In genomic region chr16:76899767-76900166, GRCh38 we compare ENCODE assay signal across 15 cellular contexts.
DNase-seq lines count a peak whose midpoint lies in the region; ATAC-seq, FAIRE-seq and TF ChIP-seq lines count a peak whose summit lies in the region.
"Had no signal": no experiment of that assay in that cellular context is flagged by ENCODE, and none has a peak within 500 bp of the region (broad histone marks: within the 10 kb centered on the region; RNA-seq: fewer than 3 reads in every experiment).

No MANE protein-coding gene starts in this region.

- H3K4me3 ChIP-seq in A549 (no peak overlapping the region), epithelial cell of proximal tubule (ENCODE audit: low read depth, low read length) (no peak overlapping the region)
- H3K4me3 ChIP-seq: BLaER1 treated with 17β-estradiol and CSF1 and Interleukin-3, amounts not matched to agents 10 nM and 100 nM had no signal

- H3K4me1 ChIP-seq in A549 = peaks cover 24% of the 10 kb centered on the region
- H3K4me1 ChIP-seq: BLaER1 treated with 17β-estradiol and CSF1 and Interleukin-3, amounts not matched to agents 10 nM and 100 nM had no signal

- intact Hi-C loops in natural killer cell (cut with micrococcal nuclease) = no loop called here

- H3K27ac Mint-ChIP-seq in stimulated activated naive B cell treated with anti-CD40 and anti-IgM and Interleukin-4, amounts not matched to agents 10 μg/mL and 1 μg/mL and 100 μg/mL, for 72 hours = no peak overlapping the region
- no peak overlapping the region for H3K27ac Mint-ChIP-seq in activated T-cell treated with anti-CD3 and anti-CD28 coated beads, Interleukin-2, amount 50 U/mL, for 24 hours
- H3K27ac Mint-ChIP-seq in natural killer cell = no peak overlapping the region
- H3K27ac Mint-ChIP-seq: CD4-positive, CD25-positive, alpha-beta regulatory T cell; H9 had no signal

- no peak for TF ChIP-seq EP300 in A549 (IDR thresholded peaks at IDR 0.05)

- H3K27ac ChIP-seq in A549 = no peak overlapping the region
- H3K27ac ChIP-seq: BLaER1 treated with 17β-estradiol and CSF1 and Interleukin-3, amounts not matched to agents 10 nM and 100 nM had no signal

- H3K4me3 Mint-ChIP-seq in stimulated activated naive B cell treated with anti-CD40 and anti-IgM and Interleukin-4, amounts not matched to agents 10 μg/mL and 1 μg/mL and 100 μg/mL, for 72 hours = no peak overlapping the region
- no peak overlapping the region for H3K4me3 Mint-ChIP-seq in activated T-cell treated with anti-CD3 and anti-CD28 coated beads, Interleukin-2, amount 50 U/mL, for 24 hours
- H3K4me3 Mint-ChIP-seq in natural killer cell = no peak overlapping the region
- H3K4me3 Mint-ChIP-seq: CD4-positive, CD25-positive, alpha-beta regulatory T cell; H9; IgD-negative memory B cell had no signal

- TF ChIP-seq RAD21 in A549 (conservative IDR thresholded peaks at IDR 0.05 in 1 of 2, IDR thresholded peaks at IDR 0.05 in 1 of 2) = no peak

- H3K27me3 Mint-ChIP-seq in stimulated activated naive B cell treated with anti-CD40 and anti-IgM and Interleukin-4, amounts not matched to agents 10 μg/mL and 1 μg/mL and 100 μg/mL, for 72 hours = no peaks in the 10 kb centered on the region
- H3K27me3 Mint-ChIP-seq in activated T-cell treated with anti-CD3 and anti-CD28 coated beads, Interleukin-2, amount 50 U/mL, for 24 hours = no peaks in the 10 kb centered on the region
- no peaks in the 10 kb centered on the region for H3K27me3 Mint-ChIP-seq in natural killer cell (ENCODE audit: low read depth in 2 of 2)
- H3K27me3 Mint-ChIP-seq: CD4-positive, CD25-positive, alpha-beta regulatory T cell; IgD-negative memory B cell had no signal

- ATAC-seq in A549 = no peak
- ATAC-seq in left lobe of liver = peak; percentile 16
- ATAC-seq in stimulated activated naive B cell treated with anti-CD40 and anti-IgM and Interleukin-4, amounts not matched to agents 10 μg/mL and 1 μg/mL and 100 μg/mL, for 72 hours (replicated peaks) = no peak
- no peak for ATAC-seq in natural killer cell

- DNase-seq in A549 (ENCODE audit: low read depth in 1 of 2, low spot score in 1 of 2) = no peak
- DNase-seq in epithelial cell of proximal tubule (ENCODE audit: low read depth) = peak; percentile 56
- no peak for DNase-seq in left lobe of liver (ENCODE audit: low spot score)
- DNase-seq in renal cortical epithelial cell (ENCODE audit: low read depth) = peak; percentile 84
- no peak for DNase-seq in stimulated activated naive B cell treated with anti-CD40 and anti-IgM and Interleukin-4, amounts not matched to agents 10 μg/mL and 1 μg/mL and 100 μg/mL, for 72 hours
- DNase-seq in activated T-cell treated with anti-CD3 and anti-CD28 coated beads, Interleukin-2, amount 50 U/mL, for 24 hours = no peak
- no peak for DNase-seq in natural killer cell
- DNase-seq: 8988T; CD4-positive, CD25-positive, alpha-beta regulatory T cell; DMS79; GOT3; H9 had no signal

- H3K4me1 Mint-ChIP-seq in stimulated activated naive B cell treated with anti-CD40 and anti-IgM and Interleukin-4, amounts not matched to agents 10 μg/mL and 1 μg/mL and 100 μg/mL, for 72 hours = no peaks in the 10 kb centered on the region
- no peaks in the 10 kb centered on the region for H3K4me1 Mint-ChIP-seq in activated T-cell treated with anti-CD3 and anti-CD28 coated beads, Interleukin-2, amount 50 U/mL, for 24 hours (ENCODE audit: low read depth)
- no peaks in the 10 kb centered on the region for H3K4me1 Mint-ChIP-seq in natural killer cell
- H3K4me1 Mint-ChIP-seq: CD4-positive, CD25-positive, alpha-beta regulatory T cell; H9; IgD-negative memory B cell had no signal

- H3K9me3 Mint-ChIP-seq in stimulated activated naive B cell treated with anti-CD40 and anti-IgM and Interleukin-4, amounts not matched to agents 10 μg/mL and 1 μg/mL and 100 μg/mL, for 72 hours = peaks cover 0 to 1% of the 10 kb centered on the region in 2 donors
- H3K9me3 Mint-ChIP-seq in activated T-cell treated with anti-CD3 and anti-CD28 coated beads, Interleukin-2, amount 50 U/mL, for 24 hours = no peaks in the 10 kb centered on the region
- H3K9me3 Mint-ChIP-seq in natural killer cell = peaks cover 5 to 10% of the 10 kb centered on the region in 2 donors
- H3K9me3 Mint-ChIP-seq: IgD-negative memory B cell had no signal

- FAIRE-seq in A549 (lab: Jason Lieb, UNC) = no peak
- FAIRE-seq: GM12891 had no signal

- H3K9me3 ChIP-seq in A549 = no peaks in the 10 kb centered on the region; the same call in 2 of the 3 replicates
- H3K9me3 ChIP-seq: BLaER1 treated with 17β-estradiol and CSF1 and Interleukin-3, amounts not matched to agents 10 nM and 100 nM had no signal

- H3K4me2 ChIP-seq in A549 = peak overlapping the region; percentile 53
- H3K4me2 ChIP-seq: BLaER1 treated with 17β-estradiol and CSF1 and Interleukin-3, amounts not matched to agents 10 nM and 100 nM had no signal

- POLR2A ChIA-PET in A549 (lab: Yijun Ruan, JAX) = no interaction called here

- TF ChIP-seq CTCF in A549 (IDR thresholded peaks at IDR 0.05) (no peak), epithelial cell of proximal tubule (conservative IDR thresholded peaks at IDR 0.05; ENCODE audit: low read depth, low read length) (no peak), natural killer cell (IDR thresholded peaks at IDR 0.05) (no peak)

- H3K36me3 Mint-ChIP-seq in stimulated activated naive B cell treated with anti-CD40 and anti-IgM and Interleukin-4, amounts not matched to agents 10 μg/mL and 1 μg/mL and 100 μg/mL, for 72 hours = no peaks in the 10 kb centered on the region
- H3K36me3 Mint-ChIP-seq in activated T-cell treated with anti-CD3 and anti-CD28 coated beads, Interleukin-2, amount 50 U/mL, for 24 hours (ENCODE audit: low read depth) = no peaks in the 10 kb centered on the region
- no peaks in the 10 kb centered on the region for H3K36me3 Mint-ChIP-seq in natural killer cell
- H3K36me3 Mint-ChIP-seq: CD4-positive, CD25-positive, alpha-beta regulatory T cell; IgD-negative memory B cell had no signal

- TF ChIP-seq POLR2A in A549 (IDR thresholded peaks at IDR 0.05; ENCODE audit: low read length) = no peak

- CTCF ChIA-PET in A549 (lab: Yijun Ruan, JAX) = interaction anchor here (0.8 to 1.5 kb wide), 2 partner anchors 11 to 46 kb away, joined by 3 to 5 read pairs; no protein-coding TSS in a partner anchor

TF ChIP-seq in A549, 52 proteins besides CTCF, POLR2A, EP300 and RAD21:
- TF ChIP-seq MAZ (IDR thresholded peaks at IDR 0.05; ENCODE audit: borderline replicate concordance, low read depth, low read length) (no peak), CEBPB (IDR thresholded peaks at IDR 0.05) (no peak), ELK1 (IDR thresholded peaks at IDR 0.05; ENCODE audit: low read depth, low read length) (no peak), CHD2 (IDR thresholded peaks at IDR 0.05; ENCODE audit: low read length, partially characterized antibody) (no peak), MAFK (IDR thresholded peaks at IDR 0.05; ENCODE audit: partially characterized antibody) (no peak), SREBF2 (IDR thresholded peaks at IDR 0.05) (no peak), MYC (IDR thresholded peaks at IDR 0.05; ENCODE audit: borderline replicate concordance, low read length) (no peak), USF2 (IDR thresholded peaks at IDR 0.05) (no peak), JUN (IDR thresholded peaks at IDR 0.05) (no peak), HEYL (CRISPR knock-in tag; IDR thresholded peaks at IDR 0.05) (no peak), ZFP36 (IDR thresholded peaks at IDR 0.05; ENCODE audit: borderline replicate concordance, partially characterized antibody) (no peak), TP53 (CRISPR knock-in tag; IDR thresholded peaks at IDR 0.05) (no peak), JUNB (IDR thresholded peaks at IDR 0.05) (no peak)

Comparison
In these comparisons a context has a peak if more than half of its experiments do, and no peak if none do; other contexts are left out.
1. DNase-seq: peak in epithelial cell of proximal tubule (single experiment) and renal cortical epithelial cell (single experiment); none in A549 (0 of 2), left lobe of liver (single experiment), stimulated activated naive B cell treated with anti-CD40 and anti-IgM and Interleukin-4, amounts not matched to agents 10 μg/mL and 1 μg/mL and 100 μg/mL, for 72 hours (single experiment), activated T-cell treated with anti-CD3 and anti-CD28 coated beads, Interleukin-2, amount 50 U/mL, for 24 hours (single experiment) and natural killer cell (single experiment).